ENCODE assay signal across 28 cellular contexts in genomic region chr17:81157848-81158687, GRCh38. TPM values are rescaled to one million over a fixed set of nuclear protein-coding genes. Genes with fewer than 3 reads are reported as not detected.
"Had no signal": no experiment of that assay in that cellular context is flagged by ENCODE, and none has a peak within 500 bp of the region (broad histone marks: within the 10 kb centered on the region; RNA-seq: fewer than 3 reads in every experiment).

No MANE protein-coding gene starts in this region.

- DNase-seq: cerebellar nuclear complex; effector CD8-positive, alpha-beta T cell; foreskin melanocyte; heart right ventricle; hypothalamus; lower lobe of right lung; natural killer cell; retina; small intestine; stimulated activated CD4-positive, alpha-beta T cell treated with anti-CD3 and anti-CD28 coated beads, Interleukin-4, amount 100 ng/mL, for 1 hour; stimulated activated CD8-positive, alpha-beta memory T cell treated with anti-CD3 and anti-CD28 coated beads, Interleukin-4, amount 100 ng/mL, for 48 hours; stimulated activated naive CD8-positive, alpha-beta T cell treated with anti-CD3 and anti-CD28 coated beads, Interleukin-15, Interleukin-2, amounts not matched to agents 100 U/mL and 50 U/mL, for 24 hours; testis; upper lobe of right lung had no signal

- H3K9me3 ChIP-seq: heart right ventricle, left lung, lower lobe of right lung, prostate gland, testis, tibial nerve, upper lobe of right lung had no signal

- H3K36me3 ChIP-seq: cardiac muscle cell, heart right ventricle, left lung, lower lobe of right lung, neural progenitor cell, prostate gland, tibial nerve, upper lobe of right lung had no signal

- H3K4me2 ChIP-seq: neural progenitor cell had no signal

- H3K9ac ChIP-seq: neural progenitor cell, parathyroid adenoma had no signal

- H3K4me3 Mint-ChIP-seq: memory B cell; mesothelial cell of epicardium; neural progenitor cell; stimulated activated effector memory CD8-positive, alpha-beta T cell treated with anti-CD3 and anti-CD28 coated beads, Interleukin-12 subunit alpha, Interleukin-12 subunit beta, amount 100 ng/mL, for 72 hours had no signal

- H3K36me3 Mint-ChIP-seq: memory B cell; mesothelial cell of epicardium; natural killer cell; stimulated activated effector memory CD8-positive, alpha-beta T cell treated with anti-CD3 and anti-CD28 coated beads, Interleukin-12 subunit alpha, Interleukin-12 subunit beta, amount 100 ng/mL, for 72 hours had no signal

- H3K4me1 ChIP-seq: neural progenitor cell, parathyroid adenoma, prostate gland had no signal

- H3K27ac ChIP-seq: cardiac muscle cell, heart right ventricle, left lung, lower lobe of right lung, neural progenitor cell, parathyroid adenoma, prostate gland, testis, tibial nerve, upper lobe of right lung had no signal

- H2AFZ ChIP-seq: neural progenitor cell, parathyroid adenoma had no signal

- H3K9me3 Mint-ChIP-seq: memory B cell; mesothelial cell of epicardium; natural killer cell; neural progenitor cell; stimulated activated effector memory CD8-positive, alpha-beta T cell treated with anti-CD3 and anti-CD28 coated beads, Interleukin-12 subunit alpha, Interleukin-12 subunit beta, amount 100 ng/mL, for 72 hours had no signal

- H3K27me3 ChIP-seq: cardiac muscle cell, heart right ventricle, neural progenitor cell, testis, tibial nerve, upper lobe of right lung had no signal

- ATAC-seq: heart right ventricle; left lung; lower lobe of right lung; natural killer cell; stimulated activated effector memory CD8-positive, alpha-beta T cell treated with anti-CD3 and anti-CD28 coated beads, Interleukin-12 subunit alpha, Interleukin-12 subunit beta, amount 100 ng/mL, for 72 hours; stimulated activated naive CD8-positive, alpha-beta T cell treated with anti-CD3 and anti-CD28 coated beads, Interleukin-15, Interleukin-2, amounts not matched to agents 100 U/mL and 50 U/mL, for 24 hours; upper lobe of right lung had no signal

- H3K4me1 Mint-ChIP-seq: mesothelial cell of epicardium had no signal

- H3K27ac Mint-ChIP-seq: memory B cell; mesothelial cell of epicardium; neural progenitor cell; stimulated activated effector memory CD8-positive, alpha-beta T cell treated with anti-CD3 and anti-CD28 coated beads, Interleukin-12 subunit alpha, Interleukin-12 subunit beta, amount 100 ng/mL, for 72 hours had no signal

- H3K4me3 ChIP-seq: cardiac muscle cell, lower lobe of right lung, neural progenitor cell, prostate gland, testis, tibial nerve, upper lobe of right lung had no signal

RNA-seq across cellular contexts. Expression of gene PVALEF, which starts 7.2 kb away (rescaled TPM):
- total RNA-seq: dermis microvascular lymphatic vessel endothelial cell, heart right ventricle, left lung, lower lobe of right lung, mucosa of gallbladder, myocyte, natural killer cell, omental fat pad, prostate gland, testis, tibial nerve, upper lobe of right lung had no signal
- polyA plus RNA-seq: esophagus, heart right ventricle, small intestine had no signal
